In the genomic region with DNA sequence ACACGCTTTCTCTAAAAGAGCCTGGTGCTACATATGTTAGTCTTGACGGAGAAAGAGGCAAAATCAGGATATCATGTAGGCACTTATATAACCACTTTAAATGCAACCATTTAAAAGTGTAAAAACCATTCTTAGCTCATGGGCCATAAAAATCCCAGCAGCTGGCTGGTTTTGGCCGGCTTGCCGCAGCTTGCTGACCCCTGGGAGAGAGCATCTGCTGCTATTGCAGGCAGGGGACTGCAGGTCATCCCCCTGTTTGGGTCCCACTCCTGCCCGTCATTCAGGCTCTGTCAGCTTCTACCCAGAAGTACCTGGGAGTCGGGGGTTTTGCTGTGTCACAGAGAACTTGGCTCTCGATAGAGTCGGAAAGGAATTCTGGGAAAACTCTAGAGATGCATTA, we compare ENCODE assay signal across 21 cellular contexts.
"Had no signal": no experiment of that assay in that cellular context is flagged by ENCODE, and none has a peak within 500 bp of the region (broad histone marks: within the 10 kb centered on the region; RNA-seq: fewer than 3 reads in every experiment).

No MANE protein-coding gene starts in this region.

- H3K9me3 ChIP-seq: esophagus muscularis mucosa, gastroesophageal sphincter, lower lobe of right lung, ovary, prostate gland, spleen, upper lobe of left lung had no signal

- H3K27me3 ChIP-seq: esophagus muscularis mucosa, gastroesophageal sphincter, ovary, spleen, upper lobe of left lung had no signal

- H3K4me3 ChIP-seq: esophagus muscularis mucosa, gastroesophageal sphincter, lower lobe of right lung, ovary, prostate gland, spleen, upper lobe of left lung had no signal

- H3K36me3 Mint-ChIP-seq: activated naive CD4-positive, alpha-beta T cell treated with anti-CD3 and anti-CD28 coated beads, Interleukin-2, amount 50 U/mL, for 24 hours had no signal

- H3K27ac Mint-ChIP-seq: activated CD4-positive, alpha-beta memory T cell treated with anti-CD3 and anti-CD28 coated beads, Interleukin-2, amount 10 ng/mL, durations not matched to agents 7 days and 5 days; activated CD4-positive, alpha-beta T cell treated with anti-CD3 and anti-CD28 coated beads, Interleukin-2, amount 10 ng/mL, durations not matched to agents 24 days and 14 days; activated naive CD4-positive, alpha-beta T cell treated with anti-CD3 and anti-CD28 coated beads, Interleukin-2, amount 50 U/mL, for 24 hours; T-helper 17 cell had no signal

- DNase-seq: activated CD4-positive, alpha-beta memory T cell treated with anti-CD3 and anti-CD28 coated beads, Interleukin-2, amount 10 ng/mL, durations not matched to agents 7 days and 5 days; activated CD4-positive, alpha-beta T cell treated with anti-CD3 and anti-CD28 coated beads, Interleukin-2, amount 10 ng/mL, durations not matched to agents 24 days and 14 days; activated gamma-delta T cell treated with Interleukin-2 at 50 U/mL for 16 hours; central memory CD4-positive, alpha-beta T cell; effector memory CD8-positive, alpha-beta T cell; head of caudate nucleus; hypothalamus; left cardiac atrium; lower lobe of right lung; naive thymus-derived CD4-positive, alpha-beta T cell; ovary; spleen; stimulated activated CD4-positive, alpha-beta T cell treated with anti-CD3 and anti-CD28 coated beads, Interleukin-4, amount 100 ng/mL, for 24 hours; stimulated activated naive CD4-positive, alpha-beta T cell treated with Interleukin-2 at 50 U/mL for 16 hours; T-helper 17 cell; upper lobe of left lung had no signal

- ATAC-seq: activated CD4-positive, CD25-positive, alpha-beta regulatory T cell treated with anti-CD3 and anti-CD28 coated beads, Interleukin-2, amount 50 U/mL, for 24 hours; effector memory CD8-positive, alpha-beta T cell; gastroesophageal sphincter; left cardiac atrium; lower lobe of right lung; naive thymus-derived CD4-positive, alpha-beta T cell; T-helper 17 cell had no signal

- H3K36me3 ChIP-seq: esophagus muscularis mucosa, gastroesophageal sphincter, ovary, prostate gland, upper lobe of left lung had no signal

- H3K4me1 Mint-ChIP-seq: activated CD4-positive, alpha-beta memory T cell treated with anti-CD3 and anti-CD28 coated beads, Interleukin-2, amount 10 ng/mL, durations not matched to agents 7 days and 5 days; activated CD4-positive, alpha-beta T cell treated with anti-CD3 and anti-CD28 coated beads, Interleukin-2, amount 10 ng/mL, durations not matched to agents 24 days and 14 days; activated naive CD4-positive, alpha-beta T cell treated with anti-CD3 and anti-CD28 coated beads, Interleukin-2, amount 50 U/mL, for 24 hours had no signal

- H3K4me1 ChIP-seq: lower lobe of right lung, prostate gland, spleen, upper lobe of left lung had no signal

- H3K4me3 Mint-ChIP-seq: activated CD4-positive, alpha-beta memory T cell treated with anti-CD3 and anti-CD28 coated beads, Interleukin-2, amount 10 ng/mL, durations not matched to agents 7 days and 5 days; activated CD4-positive, alpha-beta T cell treated with anti-CD3 and anti-CD28 coated beads, Interleukin-2, amount 10 ng/mL, durations not matched to agents 24 days and 14 days; activated naive CD4-positive, alpha-beta T cell treated with anti-CD3 and anti-CD28 coated beads, Interleukin-2, amount 50 U/mL, for 24 hours; effector memory CD8-positive, alpha-beta T cell; naive thymus-derived CD4-positive, alpha-beta T cell; T-helper 17 cell had no signal

- H3K27me3 Mint-ChIP-seq: activated CD4-positive, alpha-beta memory T cell treated with anti-CD3 and anti-CD28 coated beads, Interleukin-2, amount 10 ng/mL, durations not matched to agents 7 days and 5 days; activated CD4-positive, alpha-beta T cell treated with anti-CD3 and anti-CD28 coated beads, Interleukin-2, amount 10 ng/mL, durations not matched to agents 24 days and 14 days; activated naive CD4-positive, alpha-beta T cell treated with anti-CD3 and anti-CD28 coated beads, Interleukin-2, amount 50 U/mL, for 24 hours; effector memory CD8-positive, alpha-beta T cell; naive thymus-derived CD4-positive, alpha-beta T cell; T-helper 17 cell had no signal

- H3K27ac ChIP-seq: esophagus muscularis mucosa, gastroesophageal sphincter, lower lobe of right lung, ovary, prostate gland, spleen, upper lobe of left lung had no signal

- H3K9me3 Mint-ChIP-seq: activated CD4-positive, alpha-beta memory T cell treated with anti-CD3 and anti-CD28 coated beads, Interleukin-2, amount 10 ng/mL, durations not matched to agents 7 days and 5 days; activated CD4-positive, alpha-beta T cell treated with anti-CD3 and anti-CD28 coated beads, Interleukin-2, amount 10 ng/mL, durations not matched to agents 24 days and 14 days; activated naive CD4-positive, alpha-beta T cell treated with anti-CD3 and anti-CD28 coated beads, Interleukin-2, amount 50 U/mL, for 24 hours; effector memory CD8-positive, alpha-beta T cell; naive thymus-derived CD4-positive, alpha-beta T cell had no signal
